ENCODE assay signal across 1 cellular context in the genomic region with DNA sequence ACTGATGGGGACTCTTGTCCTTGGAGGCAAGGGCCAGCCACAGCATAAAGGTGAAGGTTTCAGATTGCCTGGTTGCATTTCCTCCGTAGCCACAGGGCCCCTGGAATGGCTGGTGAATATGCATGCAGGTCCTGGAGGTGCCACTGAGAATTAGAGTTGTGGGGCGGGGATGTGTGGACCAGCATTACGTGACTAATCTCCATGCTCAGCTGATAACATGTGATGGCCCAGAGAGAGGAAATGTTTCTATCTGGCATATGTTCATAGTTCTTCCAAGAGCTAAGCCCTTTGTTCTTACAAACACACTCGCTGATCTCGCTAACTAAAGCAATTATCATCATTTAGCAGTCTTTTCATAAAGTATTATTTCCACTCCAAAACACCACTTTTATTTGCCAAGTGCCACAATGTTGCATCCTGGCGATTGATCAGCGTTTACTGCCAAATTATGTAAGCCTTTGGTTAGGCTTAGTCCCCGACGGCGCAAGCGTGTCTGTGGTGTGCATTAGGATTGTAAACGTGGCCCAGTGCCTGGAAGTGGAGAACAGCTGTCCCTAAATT.
TF ChIP-seq lines count a peak whose summit lies in the region.

No MANE protein-coding gene starts in this region.

TF ChIP-seq in H1, 55 proteins besides CTCF, POLR2A, EP300 and RAD21:
- no peak for TF ChIP-seq RXRA (IDR thresholded peaks at IDR 0.05; ENCODE audit: insufficient read depth, low read depth, low read length)
- no peak for TF ChIP-seq HDAC6 (IDR thresholded peaks at IDR 0.05; ENCODE audit: low read depth, low read length)
- no peak for TF ChIP-seq RBBP5 (IDR thresholded peaks at IDR 0.05; ENCODE audit: borderline replicate concordance, low read depth, low read length)
- TF ChIP-seq TAF1 (IDR thresholded peaks at IDR 0.05; ENCODE audit: low read depth, low read length) = no peak
- no peak for TF ChIP-seq SUZ12 (IDR thresholded peaks at IDR 0.05; ENCODE audit: low read length)
- TF ChIP-seq TEAD4 (IDR thresholded peaks at IDR 0.05; ENCODE audit: low read depth, low read length) = peak; percentile 52; the same call in 1 of the 2 replicates
- TF ChIP-seq GABPA (IDR thresholded peaks at IDR 0.05; ENCODE audit: borderline replicate concordance, insufficient read depth, low read length) = no peak
- TF ChIP-seq POU5F1 (IDR thresholded peaks at IDR 0.05; ENCODE audit: low read depth, low read length) = peak; percentile 79; the same call in 1 of the 2 replicates
- TF ChIP-seq CREB1 (IDR thresholded peaks at IDR 0.05) = 0 out of 2 replicates have a peak, but pooled peaks have one; percentile 7
- no peak for TF ChIP-seq TBP (IDR thresholded peaks at IDR 0.05; ENCODE audit: low read depth, low read length)
- peak; percentile 55; the same call in 1 of the 2 replicates for TF ChIP-seq YY1 (IDR thresholded peaks at IDR 0.05; ENCODE audit: low read depth, low read length)
- no peak for TF ChIP-seq JUN (IDR thresholded peaks at IDR 0.05; ENCODE audit: low read depth, low read length)
- TF ChIP-seq SIN3A (conservative IDR thresholded peaks at IDR 0.05 in 1 of 2, IDR thresholded peaks at IDR 0.05 in 1 of 2; ENCODE audit: low read depth in 1 of 2, low read length in 2 of 2) = 0 out of 4 replicates have a peak, but pooled peaks of 1 of the 2 experiments have one; percentile 32
- TF ChIP-seq EGR1 (IDR thresholded peaks at IDR 0.05; ENCODE audit: borderline replicate concordance, low read depth, low read length) = 0 out of 2 replicates have a peak, but pooled peaks have one; percentile 16
- TF ChIP-seq KDM1A (IDR thresholded peaks at IDR 0.05; ENCODE audit: borderline replicate concordance, low read length) = no peak
- TF ChIP-seq, protein P1, sequence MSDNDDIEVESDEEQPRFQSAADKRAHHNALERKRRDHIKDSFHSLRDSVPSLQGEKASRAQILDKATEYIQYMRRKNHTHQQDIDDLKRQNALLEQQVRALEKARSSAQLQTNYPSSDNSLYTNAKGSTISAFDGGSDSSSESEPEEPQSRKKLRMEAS (IDR thresholded peaks at IDR 0.05) = 0 out of 2 replicates have a peak, but pooled peaks have one; percentile 12
